ENCODE assay signal across 8 cellular contexts in genomic region chr5:43192558-43193170, GRCh38. TPM values are rescaled to one million over a fixed set of nuclear protein-coding genes. Genes with fewer than 3 reads are reported as not detected.
DNase-seq lines count a peak whose midpoint lies in the region; ATAC-seq and TF ChIP-seq lines count a peak whose summit lies in the region.

No MANE protein-coding gene starts in this region.

- H3K4me3 ChIP-seq in AG04449 (ENCODE audit: low read depth, low read length) (peak overlapping the region; percentile 65), endodermal cell (ENCODE audit: low read length) (peak overlapping the region; percentile 78), mononuclear cell (ENCODE audit: low read length) (peak overlapping the region; percentile 23), stomach (peak overlapping the region; percentile 58 to 77 (median 64))

- intact Hi-C loops in stomach (cut with DNase I; ENCODE audit: low total_unique reads) = no loop called here

- ATAC-seq in GM19035 (IDR thresholded peaks at IDR 0.05; ENCODE audit: unreplicated experiment) (peak; percentile 25), HG03342 (IDR thresholded peaks at IDR 0.05; ENCODE audit: unreplicated experiment) (peak; percentile 16)

- DNase-seq in AG04449 (ENCODE audit: low read depth, low spot score) (no peak), endodermal cell (peak; percentile 47), stomach (no peak), NCI-H128 (lab: John Stamatoyannopoulos, UW; ENCODE audit: unreplicated experiment) (no peak)
- peak; percentile 26 to 40 for DNase-seq in activated CD4-positive, alpha-beta T cell treated with anti-CD3 and anti-CD28 coated beads, Interleukin-2, amount 50 U/mL, for 48 hours

- H3K9ac ChIP-seq in endodermal cell (ENCODE audit: extremely low read depth, low read length, poor library complexity, severe bottlenecking) = no peak overlapping the region

- peaks cover 12% of the 10 kb centered on the region for H3K4me1 Mint-ChIP-seq in endodermal cell

- no peak for TF ChIP-seq POLR2A in stomach (IDR thresholded peaks at IDR 0.05)

- TF ChIP-seq CTCF in AG04449 (IDR thresholded peaks at IDR 0.05; ENCODE audit: insufficient read depth, low read length, missing control alignments) = no peak
- no peak for TF ChIP-seq CTCF in endodermal cell (conservative IDR thresholded peaks at IDR 0.05)
- no peak for TF ChIP-seq CTCF in stomach (IDR thresholded peaks at IDR 0.05)

- no peak for TF ChIP-seq EP300 in stomach (IDR thresholded peaks at IDR 0.05)

- peaks cover 67% of the 10 kb centered on the region for H3K27me3 Mint-ChIP-seq in endodermal cell (ENCODE audit: insufficient read depth)

- H3K36me3 ChIP-seq in endodermal cell (ENCODE audit: control insufficient read depth, insufficient read depth, low read length) (no peaks in the 10 kb centered on the region), stomach (no peaks in the 10 kb centered on the region)

- H3K27ac Mint-ChIP-seq in endodermal cell = no peak overlapping the region

- CTCF ChIA-PET in AG04449 (lab: Yijun Ruan, JAX) = interaction anchor here (0.6 to 1.2 kb wide), 2 partner anchors 10 to 86 kb away, joined by 3 read pairs; no protein-coding TSS in a partner anchor

- WGBS in endodermal cell (ENCODE audit: insufficient coverage in 1 of 2, insufficient read length in 1 of 2), 2 experiments = 2% methylated on average over 18 to 49 of the region's 49 CpGs
- WGBS in stomach, 5 donors = 0 to 1% (median 1%) methylated on average over 35 to 49 of the region's 49 CpGs

- H3K27me3 ChIP-seq in endodermal cell (ENCODE audit: control insufficient read depth, insufficient read depth, low read length, poor library complexity, severe bottlenecking) = peaks cover 49% of the 10 kb centered on the region
- H3K27me3 ChIP-seq in mononuclear cell (ENCODE audit: insufficient read depth, low read length) = peaks cover 38% of the 10 kb centered on the region
- peaks cover 0 to 14% (median 5%) of the 10 kb centered on the region in 3 donors for H3K27me3 ChIP-seq in stomach

- POLR2A ChIA-PET in AG04449 (lab: Yijun Ruan, JAX) = interaction anchor here (0.9 kb wide), 1 partner anchor 121 kb away, joined by 3 read pairs; no protein-coding TSS in a partner anchor

- H3K4me1 ChIP-seq in endodermal cell (ENCODE audit: control insufficient read depth, insufficient read depth, low read length) (no peaks in the 10 kb centered on the region), mononuclear cell (ENCODE audit: insufficient read depth, low read length) (peaks cover 29% of the 10 kb centered on the region), stomach (peaks cover 12 to 37% (median 30%) of the 10 kb centered on the region in 4 donors)

- H3K9me3 Mint-ChIP-seq in endodermal cell = no peaks in the 10 kb centered on the region

- H3K9me3 ChIP-seq in endodermal cell (ENCODE audit: control insufficient read depth, low read length) = no peaks in the 10 kb centered on the region
- H3K9me3 ChIP-seq in mononuclear cell (ENCODE audit: low read depth, low read length) = no peaks in the 10 kb centered on the region
- H3K9me3 ChIP-seq in stomach = no peaks in the 10 kb centered on the region

- peak overlapping the region; percentile 52 for H3K4me3 Mint-ChIP-seq in endodermal cell

- H3K36me3 Mint-ChIP-seq in endodermal cell (ENCODE audit: low read depth) = no peaks in the 10 kb centered on the region

- H3K27ac ChIP-seq in endodermal cell (ENCODE audit: low read depth, low read length) = no peak overlapping the region
- H3K27ac ChIP-seq in stomach = peak overlapping the region; percentile 16 to 73 (median 52)

RNA-seq across cellular contexts. Expression of gene NIM1K, which starts 0.6 kb away (rescaled TPM):
- total RNA-seq in endodermal cell (not detected), mononuclear cell (0.21 TPM), stomach (1 to 10 TPM in 2 of 5 donors, under 1 TPM in 1, not detected in 2; 0.43 to 3.5 (median 1.3) TPM)
- polyA plus RNA-seq in endodermal cell (2013, experiment 1 of 2) = 0.25 TPM
- polyA plus RNA-seq in endodermal cell (2013, experiment 2 of 2) = 0.29 TPM
- polyA plus RNA-seq in stomach = under 1 TPM; 0.45 to 0.92 (median 0.56) TPM

Comparison
In these comparisons a context has a peak if more than half of its experiments do, and no peak if none do; other contexts are left out.
1. DNase-seq: peak in activated CD4-positive, alpha-beta T cell treated with anti-CD3 and anti-CD28 coated beads, Interleukin-2, amount 50 U/mL, for 48 hours (2 of 2) and endodermal cell (single experiment); none in AG04449 (single experiment), stomach (single experiment) and NCI-H128 (single experiment).
2. H3K4me3 ChIP-seq: peak in every context shown above with its lines; median percentile 78 in endodermal cell; 65 in AG04449; 64 in stomach; 23 in mononuclear cell.